ENCODE assay signal across 10 cellular contexts in the genomic region with DNA sequence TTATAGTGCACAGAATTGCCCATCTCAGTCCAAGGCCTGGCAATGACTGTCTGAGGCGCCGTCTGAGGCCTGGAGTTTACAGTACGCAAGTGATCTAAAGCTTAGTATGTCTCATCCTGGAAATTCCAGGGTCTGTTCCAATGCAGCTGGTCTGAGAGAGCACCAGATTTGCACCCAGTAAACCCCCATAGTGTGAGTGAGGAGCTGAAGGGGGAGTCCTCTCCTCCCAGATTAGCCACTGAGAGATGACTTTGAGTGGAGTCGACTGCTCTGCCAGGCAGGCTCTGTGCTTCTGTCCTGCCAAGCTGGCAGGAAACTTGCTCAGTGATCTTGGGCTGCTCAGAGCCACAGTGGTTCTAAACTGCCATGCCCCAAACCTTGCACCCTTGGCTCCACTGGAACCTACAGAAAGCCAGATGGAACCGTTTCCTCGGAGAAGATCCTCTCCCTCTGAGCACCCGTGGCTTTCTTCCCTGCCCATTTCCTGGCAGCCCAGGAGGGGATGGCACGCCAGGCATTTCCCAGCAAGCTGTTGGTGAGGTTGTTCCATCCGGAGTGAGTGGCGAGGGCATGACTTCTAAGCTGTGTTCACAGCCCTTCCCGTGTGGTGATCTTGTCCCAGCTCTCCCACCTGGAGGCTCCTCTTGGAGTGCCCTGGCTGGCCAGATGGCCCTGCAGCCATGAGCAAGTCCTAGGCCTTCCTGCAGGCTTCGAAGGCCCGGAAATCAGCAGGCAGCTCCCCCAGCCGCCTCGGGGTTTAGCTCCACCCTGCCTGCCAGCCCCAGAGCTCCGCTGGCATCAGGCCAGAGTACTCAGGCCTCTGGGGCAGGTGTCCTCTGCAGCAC.
A peak's percentile ranks its signal among the peaks of the same experiment; 100 is the strongest.
DNase-seq lines count a peak whose midpoint lies in the region; ATAC-seq and FAIRE-seq lines count a peak whose summit lies in the region.
"Had no signal": no experiment of that assay in that cellular context is flagged by ENCODE, and none has a peak within 500 bp of the region (broad histone marks: within the 10 kb centered on the region; RNA-seq: fewer than 3 reads in every experiment).

No MANE protein-coding gene starts in this region.

- H3K36me3 ChIP-seq in MG63 (no peaks in the 10 kb centered on the region), small intestine (ENCODE audit: control insufficient read depth in 2 of 2, insufficient read depth in 2 of 2, low read length in 2 of 2) (no peaks in the 10 kb centered on the region)

- H3K27me3 ChIP-seq in MG63 (no peaks in the 10 kb centered on the region), small intestine (ENCODE audit: control insufficient read depth in 2 of 2, insufficient read depth in 2 of 2, low read length in 2 of 2) (no peaks in the 10 kb centered on the region)

- H3K27ac ChIP-seq in small intestine (ENCODE audit: low read depth in 1 of 2, low read length in 1 of 2) = no peak overlapping the region
- H3K27ac ChIP-seq: SK-N-MC had no signal

- intact Hi-C loops in Right ventricle myocardium inferior (cut with DNase I) = loop anchor here (2.0 to 10.0 kb wide), 5 partner anchors 63 to 602 kb away; no protein-coding TSS in a partner anchor

- no peak for FAIRE-seq in small intestine (lab: Jason Lieb, UNC)

- peak; percentile 70 for ATAC-seq in Right ventricle myocardium inferior
- ATAC-seq in HG02759 (IDR thresholded peaks at IDR 0.05; ENCODE audit: unreplicated experiment) = no peak
- ATAC-seq in GM21576 (IDR thresholded peaks at IDR 0.05; ENCODE audit: unreplicated experiment) = no peak
- ATAC-seq in GM19452 (IDR thresholded peaks at IDR 0.05; ENCODE audit: unreplicated experiment) = no peak
- ATAC-seq: GM23338 had no signal

- WGBS in small intestine, 3 donors = 46 to 58% (median 56%) methylated on average over 15 to 16 of the region's 16 CpGs

- H3K4me1 ChIP-seq in small intestine (ENCODE audit: control insufficient read depth in 2 of 2, insufficient read depth in 1 of 2, low read depth in 1 of 2, low read length in 1 of 2) = no peaks in the 10 kb centered on the region

- no peaks in the 10 kb centered on the region for H3K9me3 ChIP-seq in MG63
- no peaks in the 10 kb centered on the region for H3K9me3 ChIP-seq in small intestine (ENCODE audit: control insufficient read depth, low read depth)

- H3K4me3 ChIP-seq in MG63 = no peak overlapping the region
- H3K4me3 ChIP-seq in small intestine (ENCODE audit: low read depth in 1 of 2, low read length in 2 of 2) = no peak overlapping the region
- H3K4me3 ChIP-seq: GM23338, SK-N-MC had no signal

- DNase-seq in MG63 (peak; percentile 90), NCI-H748 treated with DMSO at 0.1 percent for 48 hours (lab: John Stamatoyannopoulos, UW) (peak; percentile 35), Right ventricle myocardium inferior (ENCODE audit: missing footprints) (peak; percentile 62), small intestine (peak; percentile 60)
- DNase-seq: naive B cell had no signal

Comparison
In these comparisons a context has a peak if more than half of its experiments do, and no peak if none do; other contexts are left out.
1. DNase-seq: peak in every context shown above with its lines; median percentile 90 in MG63; 62 in Right ventricle myocardium inferior; 60 in small intestine; 35 in NCI-H748 treated with DMSO at 0.1 percent for 48 hours.